ENCODE assay signal across 21 cellular contexts in genomic region chr7:105708681-105709080, GRCh38.
A peak's percentile ranks its signal among the peaks of the same experiment; 100 is the strongest.
DNase-seq lines count a peak whose midpoint lies in the region; ATAC-seq lines count a peak whose summit lies in the region.
"Had no signal": no experiment of that assay in that cellular context is flagged by ENCODE, and none has a peak within 500 bp of the region (broad histone marks: within the 10 kb centered on the region; RNA-seq: fewer than 3 reads in every experiment).

No MANE protein-coding gene starts in this region.

- H3K27me3 Mint-ChIP-seq in CD4-positive, CD25-positive, alpha-beta regulatory T cell, result no peaks in the 10 kb centered on the region
- H3K27me3 Mint-ChIP-seq in T-helper 17 cell, result no peaks in the 10 kb centered on the region
- no peaks in the 10 kb centered on the region for H3K27me3 Mint-ChIP-seq in activated CD4-positive, alpha-beta T cell treated with anti-CD3 and anti-CD28 coated beads for 36 hours
- H3K27me3 Mint-ChIP-seq: CD4-positive, alpha-beta memory T cell; CD8-positive, alpha-beta memory T cell had no signal

- no peak overlapping the region for H3K27ac ChIP-seq in CD4-positive, CD25-positive, alpha-beta regulatory T cell (ENCODE audit: insufficient read depth, low read length, poor library complexity, severe bottlenecking)
- H3K27ac ChIP-seq: 22Rv1; A549; BLaER1 treated with 17β-estradiol and CSF1 and Interleukin-3, amounts not matched to agents 10 nM and 100 nM; C4-2B had no signal

- H3K4me1 ChIP-seq in CD4-positive, CD25-positive, alpha-beta regulatory T cell (ENCODE audit: control insufficient read depth, insufficient read depth, low read length, poor library complexity, severe bottlenecking), result peaks cover 19% of the 10 kb centered on the region
- H3K4me1 ChIP-seq: A549 had no signal

- peak overlapping the region in 1 of 4 donors; percentile 40 for H3K4me3 Mint-ChIP-seq in CD4-positive, CD25-positive, alpha-beta regulatory T cell
- no peak overlapping the region for H3K4me3 Mint-ChIP-seq in T-helper 17 cell
- H3K4me3 Mint-ChIP-seq in activated CD4-positive, alpha-beta T cell treated with anti-CD3 and anti-CD28 coated beads for 36 hours, result no peak overlapping the region
- H3K4me3 Mint-ChIP-seq: B cell had no signal

- intact Hi-C loops in activated CD4-positive, alpha-beta T cell treated with anti-CD3 and anti-CD28 coated beads for 36 hours (cut with DNase I, micrococcal nuclease), result no loop called here

- peaks cover 19 to 42% (median 26%) of the 10 kb centered on the region in 4 donors for H3K4me1 Mint-ChIP-seq in CD4-positive, CD25-positive, alpha-beta regulatory T cell
- peaks cover 17% of the 10 kb centered on the region for H3K4me1 Mint-ChIP-seq in T-helper 17 cell
- H3K4me1 Mint-ChIP-seq in activated CD4-positive, alpha-beta T cell treated with anti-CD3 and anti-CD28 coated beads for 36 hours, result peaks cover 15% of the 10 kb centered on the region

- H3K36me3 ChIP-seq in CD4-positive, CD25-positive, alpha-beta regulatory T cell (ENCODE audit: control insufficient read depth, insufficient read depth, low read length), result peaks cover 30% of the 10 kb centered on the region

- ATAC-seq in CD4-positive, CD25-positive, alpha-beta regulatory T cell (ENCODE audit: low read depth in 2 of 2), result no peak
- ATAC-seq in T-helper 17 cell, result no peak
- no peak for ATAC-seq in activated CD4-positive, alpha-beta T cell treated with anti-CD3 and anti-CD28 coated beads for 36 hours
- ATAC-seq: A549, GM12878 had no signal

- no peak overlapping the region for H3K4me3 ChIP-seq in CD4-positive, CD25-positive, alpha-beta regulatory T cell (ENCODE audit: low read depth, low read length)
- H3K4me3 ChIP-seq: A549; BLaER1 treated with 17β-estradiol and CSF1 and Interleukin-3, amounts not matched to agents 10 nM and 100 nM; GM12878 had no signal

- H3K36me3 Mint-ChIP-seq in CD4-positive, CD25-positive, alpha-beta regulatory T cell, result peaks cover 36% of the 10 kb centered on the region
- H3K36me3 Mint-ChIP-seq in T-helper 17 cell (ENCODE audit: low read depth), result peaks cover 2% of the 10 kb centered on the region
- peaks cover 24% of the 10 kb centered on the region for H3K36me3 Mint-ChIP-seq in activated CD4-positive, alpha-beta T cell treated with anti-CD3 and anti-CD28 coated beads for 36 hours (ENCODE audit: low read depth)

- H3K9me3 Mint-ChIP-seq in CD4-positive, CD25-positive, alpha-beta regulatory T cell, result peaks cover 0 to 32% (median 11%) of the 10 kb centered on the region in 7 donors
- H3K9me3 Mint-ChIP-seq in activated CD4-positive, alpha-beta T cell treated with anti-CD3 and anti-CD28 coated beads for 36 hours (ENCODE audit: low read depth), result peaks cover 21% of the 10 kb centered on the region

- CTCF ChIA-PET in activated CD4-positive, alpha-beta T cell treated with anti-CD3 and anti-CD28 coated beads for 36 hours (lab: Charles Lee), result no interaction called here

- no peak for DNase-seq in CD4-positive, CD25-positive, alpha-beta regulatory T cell
- DNase-seq in T-helper 17 cell, result no peak
- peak; percentile 64 for DNase-seq in epidermal melanocyte (ENCODE audit: insufficient read length, low spot score)
- DNase-seq in HCEC 1CT, result no peak
- no peak for DNase-seq in hepatic stellate cell (ENCODE audit: low spot score)
- no peak for DNase-seq in activated CD4-positive, alpha-beta T cell treated with anti-CD3 and anti-CD28 coated beads for 36 hours
- DNase-seq: CD8-positive, alpha-beta memory T cell; COR-L47; DMS 273 treated with DMSO at 0.1 percent for 48 hours; DMS153; DMS53; DMS79; DND-41; GDM1 had no signal

- peak overlapping the region in 2 of 3 donors; percentile 65 to 67 for H3K27ac Mint-ChIP-seq in CD4-positive, CD25-positive, alpha-beta regulatory T cell
- H3K27ac Mint-ChIP-seq in T-helper 17 cell, result peak overlapping the region; percentile 89
- no peak overlapping the region for H3K27ac Mint-ChIP-seq in activated CD4-positive, alpha-beta T cell treated with anti-CD3 and anti-CD28 coated beads for 36 hours
- H3K27ac Mint-ChIP-seq: B cell had no signal

- peaks cover 18 to 32% of the 10 kb centered on the region in 2 experiments for H3K9me3 ChIP-seq in CD4-positive, CD25-positive, alpha-beta regulatory T cell (ENCODE audit: control insufficient read depth in 2 of 2, low read length in 2 of 2)
- peaks cover 5% of the 10 kb centered on the region for H3K9me3 ChIP-seq in T-helper 17 cell (ENCODE audit: control insufficient read depth, low read length, poor library complexity, severe bottlenecking)

- POLR2A ChIA-PET in activated CD4-positive, alpha-beta T cell treated with anti-CD3 and anti-CD28 coated beads for 36 hours (lab: Charles Lee), result no interaction called here

- no peaks in the 10 kb centered on the region for H3K27me3 ChIP-seq in CD4-positive, CD25-positive, alpha-beta regulatory T cell (ENCODE audit: control insufficient read depth, insufficient read depth, low read length)
- H3K27me3 ChIP-seq: BLaER1 treated with 17β-estradiol and CSF1 and Interleukin-3, amounts not matched to agents 10 nM and 100 nM had no signal
